In the genomic region with DNA sequence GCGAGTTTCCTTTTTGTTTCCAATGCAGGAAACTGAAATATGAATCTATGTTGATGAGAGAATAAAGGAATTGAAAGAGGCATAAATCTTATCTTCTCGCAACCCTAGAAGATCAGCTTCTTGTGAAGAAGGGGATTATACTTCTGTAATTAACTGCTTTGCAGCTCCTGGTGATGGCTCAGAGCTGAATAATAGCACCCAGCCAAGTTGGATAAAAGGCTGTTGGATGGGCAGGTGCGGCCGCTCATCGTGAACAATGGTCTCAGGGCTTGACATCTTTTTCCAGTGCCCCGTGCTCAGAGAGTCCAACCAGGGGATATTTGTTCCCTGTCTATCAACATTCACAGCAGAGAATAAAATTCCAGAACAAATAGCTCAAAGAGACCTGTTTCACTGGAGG, we compare ENCODE assay signal across 23 cellular contexts.
"Had no signal": no experiment of that assay in that cellular context is flagged by ENCODE, and none has a peak within 500 bp of the region (broad histone marks: within the 10 kb centered on the region; RNA-seq: fewer than 3 reads in every experiment).

No MANE protein-coding gene starts in this region.

- H3K4me3 Mint-ChIP-seq: activated CD4-positive, alpha-beta T cell treated with anti-CD3 and anti-CD28 coated beads, Interleukin-2, amount 10 ng/mL, durations not matched to agents 7 days and 5 days; activated CD8-positive, alpha-beta T cell treated with anti-CD3 and anti-CD28 coated beads, Interleukin-2, amount 10 ng/mL, durations not matched to agents 7 days and 5 days; activated naive CD4-positive, alpha-beta T cell treated with anti-CD3 and anti-CD28 coated beads, Interleukin-2, amount 10 ng/mL, durations not matched to agents 7 days and 5 days; activated T-cell treated with anti-CD3 and anti-CD28 coated beads, Interleukin-2, amount 50 U/mL, for 24 hours; memory B cell; neural crest cell; stimulated activated effector memory CD8-positive, alpha-beta T cell treated with anti-CD3 and anti-CD28 coated beads, Interleukin-12 subunit alpha, Interleukin-12 subunit beta, amount 100 ng/mL, for 72 hours had no signal

- H3K27me3 ChIP-seq: ascending aorta had no signal

- H3K4me1 ChIP-seq: ascending aorta, breast epithelium, psoas muscle had no signal

- DNase-seq: activated CD4-positive, alpha-beta T cell treated with anti-CD3 and anti-CD28 coated beads, Interleukin-2, amount 10 ng/mL, durations not matched to agents 7 days and 5 days; activated CD8-positive, alpha-beta T cell treated with anti-CD3 and anti-CD28 coated beads, Interleukin-2, amount 10 ng/mL, durations not matched to agents 7 days and 5 days; activated naive CD4-positive, alpha-beta T cell treated with anti-CD3 and anti-CD28 coated beads, Interleukin-2, amount 10 ng/mL, durations not matched to agents 7 days and 5 days; activated T-cell treated with anti-CD3 and anti-CD28 coated beads, Interleukin-2, amount 50 U/mL, for 24 hours; cerebellar nuclear complex; effector CD8-positive, alpha-beta T cell; heart right ventricle; left ventricle myocardium inferior; psoas muscle; right cardiac atrium; small intestine; stimulated activated CD4-positive, alpha-beta T cell treated with anti-CD3 and anti-CD28 coated beads, Interleukin-4, amount 100 ng/mL, for 24 hours; stomach; T-helper 9 cell; trophoblast cell had no signal

- H3K9me3 Mint-ChIP-seq: activated CD4-positive, alpha-beta T cell treated with anti-CD3 and anti-CD28 coated beads, Interleukin-2, amount 10 ng/mL, durations not matched to agents 7 days and 5 days; activated naive CD4-positive, alpha-beta T cell treated with anti-CD3 and anti-CD28 coated beads, Interleukin-2, amount 10 ng/mL, durations not matched to agents 7 days and 5 days; activated T-cell treated with anti-CD3 and anti-CD28 coated beads, Interleukin-2, amount 50 U/mL, for 24 hours; activated T-helper 2 cell treated with anti-CD3 and anti-CD28 coated beads, Interferon-gamma antibody, Interleukin-2, Interleukin-4, amounts not matched to agents 10 μg/mL and 5 μg/mL and 100 μg/mL, durations not matched to agents 14 hours and 24 hours and 36 hours; memory B cell; neural crest cell; stimulated activated effector memory CD8-positive, alpha-beta T cell treated with anti-CD3 and anti-CD28 coated beads, Interleukin-12 subunit alpha, Interleukin-12 subunit beta, amount 100 ng/mL, for 72 hours had no signal

- H3K36me3 ChIP-seq: ascending aorta, breast epithelium, esophagus muscularis mucosa, gastroesophageal sphincter, heart right ventricle, left ventricle myocardium inferior, stomach had no signal

- H3K36me3 Mint-ChIP-seq: activated naive CD4-positive, alpha-beta T cell treated with anti-CD3 and anti-CD28 coated beads, Interleukin-2, amount 10 ng/mL, durations not matched to agents 7 days and 5 days; memory B cell; stimulated activated effector memory CD8-positive, alpha-beta T cell treated with anti-CD3 and anti-CD28 coated beads, Interleukin-12 subunit alpha, Interleukin-12 subunit beta, amount 100 ng/mL, for 72 hours had no signal

- H3K27ac Mint-ChIP-seq: activated CD4-positive, alpha-beta T cell treated with anti-CD3 and anti-CD28 coated beads, Interleukin-2, amount 10 ng/mL, durations not matched to agents 7 days and 5 days; activated CD8-positive, alpha-beta T cell treated with anti-CD3 and anti-CD28 coated beads, Interleukin-2, amount 10 ng/mL, durations not matched to agents 7 days and 5 days; activated naive CD4-positive, alpha-beta T cell treated with anti-CD3 and anti-CD28 coated beads, Interleukin-2, amount 10 ng/mL, durations not matched to agents 7 days and 5 days; activated T-cell treated with anti-CD3 and anti-CD28 coated beads, Interleukin-2, amount 50 U/mL, for 24 hours; activated T-helper 2 cell treated with anti-CD3 and anti-CD28 coated beads, Interferon-gamma antibody, Interleukin-2, Interleukin-4, amounts not matched to agents 10 μg/mL and 5 μg/mL and 100 μg/mL, durations not matched to agents 14 hours and 24 hours and 36 hours; memory B cell; stimulated activated effector memory CD8-positive, alpha-beta T cell treated with anti-CD3 and anti-CD28 coated beads, Interleukin-12 subunit alpha, Interleukin-12 subunit beta, amount 100 ng/mL, for 72 hours had no signal

- FAIRE-seq: small intestine had no signal

- H3K4me1 Mint-ChIP-seq: activated naive CD4-positive, alpha-beta T cell treated with anti-CD3 and anti-CD28 coated beads, Interleukin-2, amount 10 ng/mL, durations not matched to agents 7 days and 5 days had no signal

- H3K9me3 ChIP-seq: ascending aorta, breast epithelium, esophagus muscularis mucosa, gastroesophageal sphincter, heart right ventricle, left ventricle myocardium inferior, psoas muscle, stomach had no signal

- ATAC-seq: activated CD8-positive, alpha-beta T cell treated with anti-CD3 and anti-CD28 coated beads, Interleukin-2, amount 10 ng/mL, durations not matched to agents 7 days and 5 days; gastroesophageal sphincter; psoas muscle; stimulated activated effector memory CD8-positive, alpha-beta T cell treated with anti-CD3 and anti-CD28 coated beads, Interleukin-12 subunit alpha, Interleukin-12 subunit beta, amount 100 ng/mL, for 72 hours had no signal

- H3K27ac ChIP-seq: breast epithelium, esophagus muscularis mucosa, gastroesophageal sphincter, heart right ventricle, left ventricle myocardium inferior, psoas muscle, stomach had no signal

- H3K4me3 ChIP-seq: ascending aorta, breast epithelium, esophagus muscularis mucosa, gastroesophageal sphincter, heart right ventricle, left ventricle myocardium inferior, psoas muscle, stomach had no signal
